8 cellular contexts compared by ENCODE assay signal in genomic region chr6:117483004-117483644, GRCh38. TPM values are rescaled to one million over a fixed set of nuclear protein-coding genes. Genes with fewer than 3 reads are reported as not detected.
DNase-seq lines count a peak whose midpoint lies in the region; ATAC-seq, FAIRE-seq and TF ChIP-seq lines count a peak whose summit lies in the region.

No MANE protein-coding gene starts in this region.

- intact Hi-C loops in Panc1 (cut with micrococcal nuclease; ENCODE audit: unreplicated experiment): no loop called here
- intact Hi-C loops in GM12878 (cut with micrococcal nuclease; ENCODE audit: unreplicated experiment): loop anchor here (1.0 kb wide), 1 partner anchor 11 kb away; no protein-coding TSS in a partner anchor

- no peak for DNase-seq in AG04449 (ENCODE audit: low read depth, low spot score)
- DNase-seq in GM10266 (ENCODE audit: extremely low spot score): peak; percentile 42
- DNase-seq in Panc1 (ENCODE audit: low read depth, low spot score): no peak
- no peak for DNase-seq in GM12878 (ENCODE audit: low read depth, low spot score)
- peak; percentile 87 for DNase-seq in retina
- DNase-seq in Karpas-422: no peak

- no peak for TF ChIP-seq RAD21 in GM12878 (IDR thresholded peaks at IDR 0.05; ENCODE audit: insufficient read depth, low read depth, low read length)

- no peaks in the 10 kb centered on the region for H3K27me3 ChIP-seq in Panc1 (ENCODE audit: control insufficient read depth, insufficient read depth, low read length)
- no peaks in the 10 kb centered on the region for H3K27me3 ChIP-seq in GM12878 (replicated peaks in 1 of 2; ENCODE audit: control insufficient read depth in 2 of 2, insufficient read depth in 2 of 2, low read length in 1 of 2)
- H3K27me3 ChIP-seq in Karpas-422 (ENCODE audit: low read length): no peaks in the 10 kb centered on the region

- H3K9me3 ChIP-seq in Panc1 (ENCODE audit: control insufficient read depth, insufficient read depth, low read depth, low read length): peaks cover 13% of the 10 kb centered on the region; the same call in 1 of the 2 replicates
- peaks cover 2% of the 10 kb centered on the region; the same call in 1 of the 3 replicates for H3K9me3 ChIP-seq in GM12878 (replicated peaks; ENCODE audit: control insufficient read depth, insufficient read depth, low read length)
- no peaks in the 10 kb centered on the region for H3K9me3 ChIP-seq in Karpas-422 (ENCODE audit: low read length)

- RAD21 ChIA-PET in GM12878 (lab: Charles Lee; ENCODE audit: unreplicated experiment): interaction anchor here (0.8 to 4.1 kb wide), 9 partner anchors 10 to 121 kb away, joined by 3 to 23 read pairs (median 5); partner anchors contain the start of gene GOPC

- H3K9me2 ChIP-seq in Karpas-422 (replicated peaks; ENCODE audit: insufficient read depth, low read length): no peaks in the 10 kb centered on the region

- TF ChIP-seq CTCF in AG04449 (IDR thresholded peaks at IDR 0.05; ENCODE audit: insufficient read depth, low read length, missing control alignments) (no peak), GM10266 (IDR thresholded peaks at IDR 0.05; ENCODE audit: control insufficient read depth, insufficient read depth, low read depth, missing control alignments) (no peak), Panc1 (IDR thresholded peaks at IDR 0.05) (no peak), GM12878 (IDR thresholded peaks at IDR 0.05 in 2 of 3, conservative IDR thresholded peaks at IDR 0.05 in 1 of 3; ENCODE audit: control insufficient read depth in 2 of 3, extremely low read depth in 1 of 3, insufficient read depth in 1 of 3, low read depth in 3 of 3, low read length in 3 of 3) (no peak)

- H3K36me3 ChIP-seq in Panc1 (ENCODE audit: control insufficient read depth, insufficient read depth, low read length) (no peaks in the 10 kb centered on the region), GM12878 (ENCODE audit: control insufficient read depth in 2 of 2, insufficient read depth in 2 of 2, low read length in 1 of 2) (no peaks in the 10 kb centered on the region), Karpas-422 (ENCODE audit: insufficient read depth, low read length) (no peaks in the 10 kb centered on the region)

- peaks cover 30% of the 10 kb centered on the region for H3K4me1 ChIP-seq in Panc1 (ENCODE audit: control insufficient read depth, insufficient read depth, low read length)
- H3K4me1 ChIP-seq in GM12878 (ENCODE audit: control insufficient read depth, insufficient read depth, low read length): peaks cover 16% of the 10 kb centered on the region
- H3K4me1 ChIP-seq in Karpas-422 (ENCODE audit: low read length): peaks cover 9% of the 10 kb centered on the region

- CTCF ChIA-PET in AG04449 (lab: Yijun Ruan, JAX): interaction anchor here (0.8 to 1.2 kb wide), 3 partner anchors 10 to 39 kb away, joined by 3 read pairs; no protein-coding TSS in a partner anchor
- CTCF ChIA-PET in Panc1 (lab: Charles Lee): no interaction called here
- CTCF ChIA-PET in GM12878 (lab: Yijun Ruan, JAX): interaction anchor here (0.7 to 12.1 kb wide), 8 partner anchors 11 to 406 kb away, joined by 3 to 223 read pairs (median 5); no protein-coding TSS in a partner anchor

- peak overlapping the region; percentile 95 for H3K27ac ChIP-seq in Panc1 (ENCODE audit: low read length)
- H3K27ac ChIP-seq in GM12878 (ENCODE audit: control insufficient read depth, insufficient read depth): peak overlapping the region; percentile 66
- no peak overlapping the region for H3K27ac ChIP-seq in Karpas-422 (ENCODE audit: low read length)

- in situ Hi-C loops in Panc1 (cut with HindIII; ENCODE audit: low pct_unique_long_range_greater_than_20kb, low sequenced_read_pairs) (no loop called here), GM12878 (cut with MboI) (no loop called here)

- H3K4me3 ChIP-seq in AG04449 (ENCODE audit: low read depth, low read length) (peak overlapping the region; percentile 81), Panc1 (ENCODE audit: low read depth in 2 of 2, low read length in 2 of 2) (peak overlapping the region; percentile 72 to 81), GM12878 (peak overlapping the region; percentile 81), iPS-11a (ENCODE audit: low read depth, low read length) (peak overlapping the region; percentile 69), Karpas-422 (ENCODE audit: low read length) (no peak overlapping the region)

- POLR2A ChIA-PET in AG04449 (lab: Yijun Ruan, JAX) (interaction anchor here (0.7 to 1.9 kb wide), 8 partner anchors 10 to 119 kb away, joined by 3 to 6 read pairs (median 4); partner anchors contain the start of gene GOPC), Panc1 (lab: Charles Lee) (interaction anchor here (0.5 to 1.0 kb wide), 5 partner anchors 10 to 85 kb away, joined by 3 to 5 read pairs (median 4); no protein-coding TSS in a partner anchor), GM12878 (lab: Charles Lee) (interaction anchor here (0.6 to 2.3 kb wide), 5 partner anchors 10 to 526 kb away, joined by 3 to 14 read pairs (median 9); partner anchors contain the start of gene GOPC)

- H4K20me1 ChIP-seq in GM12878 (ENCODE audit: control insufficient read depth, insufficient read depth) (no peaks in the 10 kb centered on the region), Karpas-422 (ENCODE audit: insufficient read depth, low read depth, low read length) (no peaks in the 10 kb centered on the region)

- TF ChIP-seq EP300 in GM12878 (IDR thresholded peaks at IDR 0.05; ENCODE audit: borderline replicate concordance in 1 of 2, control insufficient read depth in 1 of 2, low read depth in 2 of 2, low read length in 2 of 2): no peak

- H3K79me2 ChIP-seq in GM12878 (ENCODE audit: control insufficient read depth, insufficient read depth, low read length) (peaks cover 6% of the 10 kb centered on the region), Karpas-422 (ENCODE audit: low read length) (no peaks in the 10 kb centered on the region)

- SMC1A ChIA-PET in GM12878 (lab: Charles Lee; ENCODE audit: uncharacterized antibody, unreplicated experiment): interaction anchor here (0.6 to 10.4 kb wide), 7 partner anchors 12 to 121 kb away, joined by 3 to 128 read pairs (median 3); partner anchors contain the start of gene GOPC

- BruUV-seq in Panc1 (replicated peaks; lab: Mats Ljungman, UMichigan) (no TSS peak), GM12878 (replicated peaks; lab: Mats Ljungman, UMichigan) (no TSS peak)

- peak overlapping the region; percentile 92 for H3K9ac ChIP-seq in GM12878 (ENCODE audit: control insufficient read depth, insufficient read depth, low read length)
- no peak overlapping the region for H3K9ac ChIP-seq in Karpas-422 (ENCODE audit: low read length)

- peak; percentile 11 for ATAC-seq in HG03342 (IDR thresholded peaks at IDR 0.05; ENCODE audit: unreplicated experiment)
- ATAC-seq in Panc1: peak; percentile 55
- peak; percentile 38 for ATAC-seq in GM12878

- H2AFZ ChIP-seq in GM12878 (ENCODE audit: control insufficient read depth, low read depth, low read length): peak overlapping the region; percentile 85
- no peak overlapping the region for H2AFZ ChIP-seq in Karpas-422 (ENCODE audit: low read length)

- FAIRE-seq in GM12878 (lab: Jason Lieb, UNC): no peak

- TF ChIP-seq POLR2A in GM12878 (IDR thresholded peaks at IDR 0.05; ENCODE audit: low read depth, low read length): peak; percentile 64

- WGBS in GM12878 (ENCODE audit: insufficient coverage, insufficient replicate concordance, low lambda C conversion rate, missing lambda C conversion rate): 1% methylated on average over 35 of the region's 46 CpGs

- H3K4me2 ChIP-seq in GM12878 (ENCODE audit: control insufficient read depth, insufficient read depth) (peak overlapping the region; percentile 92), Karpas-422 (ENCODE audit: low read depth, low read length, poor library complexity, severe bottlenecking) (no peak overlapping the region)

RNA-seq across cellular contexts. Expression of gene DCBLD1, which starts 0.7 kb away (rescaled TPM):
- total RNA-seq in Panc1 (2021; ENCODE audit: unreplicated experiment) (29.0 TPM), GM12878 (2014; rRNA removed) (8.4 and 11.3 TPM in 2 replicates), GM12878 (2014; rRNA removed; fragmentation: Illumina TruSeq; extraction: Trizol) (8.4 and 8.8 TPM in 2 replicates), GM12878 (2021) (7.4 and 9.2 TPM in 2 replicates)
- polyA plus RNA-seq in Panc1 (2012; ENCODE audit: insufficient read length): 20.1 TPM
- total RNA-seq in GM12878 (2013; cell fraction: nucleolus; rRNA removed): 8.7 and 9.1 TPM in 2 replicates
- 1.4 TPM for polyA plus RNA-seq in GM12878 (2011; ENCODE audit: low read depth)
- polyA plus RNA-seq in GM12878 (2011; rRNA removed) (5.0 and 5.4 TPM in 2 replicates), GM12878 (2014; fragmentation: Illumina TruSeq; extraction: Trizol) (6.3 and 8.1 TPM in 2 replicates), GM12878 (2014; fragmentation: Nextera tagmentation; extraction: Ambion mirVana) (1 to 10 TPM in 1 of 2 experiments, under 1 TPM in 1; 0.92 to 2.6 TPM), GM12878 (2014; rRNA removed) (8.2 and 8.8 TPM in 2 replicates), GM12878 (2016; fragmentation: Nextera tagmentation; extraction: Ambion mirVana) (1 to 10 TPM; 9.0 TPM)
- polyA plus RNA-seq in GM12878 (2011; cell fraction: cytosol; rRNA removed): 2.7 and 3.1 TPM in 2 replicates
- 8.4 and 9.0 TPM in 2 replicates for polyA plus RNA-seq in GM12878 (2011; cell fraction: nucleus; rRNA removed)
- 1.9 and 3.6 TPM in 2 replicates for polyA plus RNA-seq in GM12878 (2012)
- polyA minus RNA-seq in GM12878 (2011; rRNA and poly(A)+ RNA removed): 5.0 and 7.6 TPM in 2 replicates
- polyA minus RNA-seq in GM12878 (2011; cell fraction: cytosol; rRNA and poly(A)+ RNA removed): 2.8 TPM in 2 replicates
- 4.6 and 11.5 TPM in 2 replicates for polyA minus RNA-seq in GM12878 (2011; cell fraction: nucleus; rRNA and poly(A)+ RNA removed)
- total RNA-seq in Karpas-422 (2014; rRNA removed; shearing (Covaris generic); ENCODE audit: low replicate concordance): not detected in 2 replicates

RNA-seq across cellular contexts. Expression of gene ROS1, which starts 57.4 kb away (rescaled TPM):
- total RNA-seq in Panc1 (2021; ENCODE audit: unreplicated experiment) (0.10 TPM), GM12878 (2014; rRNA removed) (not detected in 2 replicates), GM12878 (2014; rRNA removed; fragmentation: Illumina TruSeq; extraction: Trizol) (not detected in 2 replicates), GM12878 (2021) (0.03 TPM in 2 replicates)
- polyA plus RNA-seq in Panc1 (2012; ENCODE audit: insufficient read length): not detected
- 0.06 TPM in 1 of 2 replicates, not detected in the other for total RNA-seq in GM12878 (2013; cell fraction: nucleolus; rRNA removed)
- 0.03 TPM for polyA plus RNA-seq in GM12878 (2011; ENCODE audit: low read depth)
- polyA plus RNA-seq in GM12878 (2011; rRNA removed) (0.04 and 0.07 TPM in 2 replicates), GM12878 (2014; fragmentation: Illumina TruSeq; extraction: Trizol) (under 0.01 TPM in 1 of 2 replicates, not detected in the other), GM12878 (2014; fragmentation: Nextera tagmentation; extraction: Ambion mirVana) (under 1 TPM in 1 of 2 experiments, not detected in 1; under 0.01 TPM), GM12878 (2014; rRNA removed) (0.03 TPM in 2 replicates), GM12878 (2016; fragmentation: Nextera tagmentation; extraction: Ambion mirVana) (not detected)
- polyA plus RNA-seq in GM12878 (2011; cell fraction: cytosol; rRNA removed): 0.01 and 0.02 TPM in 2 replicates
- polyA plus RNA-seq in GM12878 (2011; cell fraction: nucleus; rRNA removed): 0.06 and 0.15 TPM in 2 replicates
- 0.01 TPM in 1 of 2 replicates, not detected in the other for polyA plus RNA-seq in GM12878 (2012)
- polyA minus RNA-seq in GM12878 (2011; rRNA and poly(A)+ RNA removed): 0.21 TPM in 1 of 2 replicates, not detected in the other
- not detected in 2 replicates for polyA minus RNA-seq in GM12878 (2011; cell fraction: cytosol; rRNA and poly(A)+ RNA removed)
- 0.12 TPM in 1 of 2 replicates, not detected in the other for polyA minus RNA-seq in GM12878 (2011; cell fraction: nucleus; rRNA and poly(A)+ RNA removed)
- not detected in 2 replicates for total RNA-seq in Karpas-422 (2014; rRNA removed; shearing (Covaris generic); ENCODE audit: low replicate concordance)

Comparison
In these comparisons a context has a peak if more than half of its experiments do, and no peak if none do; other contexts are left out.
1. DNase-seq: peak in GM10266 (single experiment) and retina (single experiment); none in AG04449 (single experiment), Panc1 (single experiment), GM12878 (single experiment) and Karpas-422 (single experiment).
2. Peak in every context shown above with its lines, with median percentiles within 50 percentile points of each other: ATAC-seq.